In the genomic region with DNA sequence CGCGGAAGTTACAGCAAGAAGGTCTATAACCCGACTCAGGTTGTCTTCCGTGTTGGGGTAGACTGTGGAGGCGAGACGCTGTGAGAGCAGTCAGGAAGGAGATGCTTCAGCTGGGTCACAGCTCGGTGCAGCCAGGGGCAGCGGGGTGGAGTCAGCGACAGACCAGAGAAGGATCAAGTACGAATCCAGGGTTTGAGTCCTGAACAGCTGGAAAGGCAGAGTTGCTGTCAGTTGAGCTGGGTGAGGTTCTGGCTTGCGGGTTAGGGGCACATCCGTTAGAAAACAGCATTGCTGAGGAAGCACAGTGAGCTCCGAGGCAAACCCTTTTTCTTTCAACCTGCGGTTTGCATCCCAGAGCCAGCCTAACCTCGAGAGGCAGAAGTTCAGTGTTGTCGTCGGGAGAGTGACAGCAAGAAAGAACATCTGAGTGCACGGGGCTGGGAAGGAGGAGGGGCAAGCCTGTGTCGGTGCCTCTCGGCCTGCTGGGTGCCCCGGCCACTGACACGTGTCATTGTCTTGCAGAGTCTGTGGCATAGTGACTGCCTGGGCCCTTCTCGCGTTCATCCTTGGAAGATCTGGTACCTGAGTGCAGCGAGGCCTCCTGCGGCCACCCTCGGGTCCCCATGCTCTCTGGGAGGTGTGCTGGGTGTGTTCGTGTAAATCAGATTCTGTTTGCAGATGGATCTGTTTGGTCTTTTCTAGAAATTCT, we compare ENCODE assay signal across 10 cellular contexts. TPM values are rescaled to one million over a fixed set of nuclear protein-coding genes. Genes with fewer than 3 reads are reported as not detected.
A peak's percentile ranks its signal among the peaks of the same experiment; 100 is the strongest.
DNase-seq lines count a peak whose midpoint lies in the region; ATAC-seq, FAIRE-seq and TF ChIP-seq lines count a peak whose summit lies in the region.
"Had no signal": no experiment of that assay in that cellular context is flagged by ENCODE, and none has a peak within 500 bp of the region (broad histone marks: within the 10 kb centered on the region; RNA-seq: fewer than 3 reads in every experiment).

No MANE protein-coding gene starts in this region.

- peak; percentile 70 for FAIRE-seq in GM12891 (lab: Jason Lieb, UNC)

- TF ChIP-seq POLR2A in GM12891 (IDR thresholded peaks at IDR 0.05; ENCODE audit: low read depth, low read length) = no peak

- H2AFZ ChIP-seq in osteoblast (ENCODE audit: low read length) = peak overlapping the region; percentile 62

- no peak overlapping the region for H3K27ac ChIP-seq in osteoblast (ENCODE audit: low read depth, low read length)
- H3K27ac ChIP-seq: cardiac muscle cell had no signal

- peaks cover 10% of the 10 kb centered on the region for H3K4me1 Mint-ChIP-seq in activated T-cell treated with anti-CD3 and anti-CD28 coated beads, Interleukin-2, amount 50 U/mL, for 72 hours (ENCODE audit: low read depth)

- no peak overlapping the region for H3K4me2 ChIP-seq in osteoblast (ENCODE audit: insufficient read depth, low read length)

- no peaks in the 10 kb centered on the region for H3K36me3 Mint-ChIP-seq in activated T-cell treated with anti-CD3 and anti-CD28 coated beads, Interleukin-2, amount 50 U/mL, for 72 hours (ENCODE audit: insufficient read depth in 2 of 2)

- peak overlapping the region; percentile 5 for H3K27ac Mint-ChIP-seq in activated T-cell treated with anti-CD3 and anti-CD28 coated beads, Interleukin-2, amount 50 U/mL, for 72 hours
- H3K27ac Mint-ChIP-seq: nephron had no signal

- H3K36me3 ChIP-seq in osteoblast (ENCODE audit: insufficient read depth, low read length) = no peaks in the 10 kb centered on the region
- H3K36me3 ChIP-seq: cardiac muscle cell had no signal

- H3K79me2 ChIP-seq in osteoblast (ENCODE audit: insufficient read depth, low read length) = no peaks in the 10 kb centered on the region

- peak overlapping the region; percentile 72 to 77 for H3K4me3 Mint-ChIP-seq in activated T-cell treated with anti-CD3 and anti-CD28 coated beads, Interleukin-2, amount 50 U/mL, for 72 hours

- peak overlapping the region; percentile 16 for H3K4me3 ChIP-seq in osteoblast (ENCODE audit: insufficient read depth, low read length)
- H3K4me3 ChIP-seq: cardiac muscle cell had no signal

- no peaks in the 10 kb centered on the region for H3K27me3 Mint-ChIP-seq in activated T-cell treated with anti-CD3 and anti-CD28 coated beads, Interleukin-2, amount 50 U/mL, for 72 hours (ENCODE audit: low read depth)

- H4K20me1 ChIP-seq in osteoblast (ENCODE audit: insufficient read depth, low read length) = no peaks in the 10 kb centered on the region

- peak; percentile 79 to 86 for ATAC-seq in activated T-cell treated with anti-CD3 and anti-CD28 coated beads, Interleukin-2, amount 50 U/mL, for 72 hours (replicated peaks in 1 of 2)
- ATAC-seq in HG03439 (IDR thresholded peaks at IDR 0.05; ENCODE audit: unreplicated experiment) (no peak), HG03342 (IDR thresholded peaks at IDR 0.05; ENCODE audit: unreplicated experiment) (no peak)

- no peaks in the 10 kb centered on the region for H3K9me3 ChIP-seq in osteoblast (ENCODE audit: low read depth, low read length)

- no peak for TF ChIP-seq CTCF in osteoblast (IDR thresholded peaks at IDR 0.05; ENCODE audit: extremely low read depth, low read depth, low read length)

- H3K27me3 ChIP-seq in osteoblast (ENCODE audit: insufficient read depth, low read length) = peaks cover 6% of the 10 kb centered on the region
- H3K27me3 ChIP-seq: cardiac muscle cell had no signal

- no peak for DNase-seq in GM12891 (ENCODE audit: insufficient read length, low spot score)
- DNase-seq in Kasumi-1 (lab: John Stamatoyannopoulos, UW) = peak; percentile 95 to 96
- DNase-seq in activated T-cell treated with anti-CD3 and anti-CD28 coated beads, Interleukin-2, amount 50 U/mL, for 72 hours = peak; percentile 27 to 31
- DNase-seq in osteoblast (ENCODE audit: insufficient read length, low spot score, missing footprints) = no peak
- DNase-seq in NCI-H748 (lab: John Stamatoyannopoulos, UW; ENCODE audit: unreplicated experiment) = no peak
- no peak for DNase-seq in HCEC 1CT

- H3K9me3 Mint-ChIP-seq in activated T-cell treated with anti-CD3 and anti-CD28 coated beads, Interleukin-2, amount 50 U/mL, for 72 hours = no peaks in the 10 kb centered on the region

- no peaks in the 10 kb centered on the region for H3K4me1 ChIP-seq in osteoblast (ENCODE audit: insufficient read depth, low read length)

TF ChIP-seq in GM12891, 5 proteins besides CTCF, POLR2A, EP300 and RAD21:
- TF ChIP-seq SPI1 (IDR thresholded peaks at IDR 0.05; ENCODE audit: low read depth, low read length) (no peak), POU2F2 (IDR thresholded peaks at IDR 0.05; ENCODE audit: low read depth, low read length) (no peak), TAF1 (IDR thresholded peaks at IDR 0.05; ENCODE audit: low read depth, low read length) (no peak), PAX5 (IDR thresholded peaks at IDR 0.05; ENCODE audit: insufficient read depth, low read length, severe bottlenecking) (no peak), POLR2AphosphoS5 (IDR thresholded peaks at IDR 0.05; ENCODE audit: low read depth, low read length) (no peak)

RNA-seq across cellular contexts. Expression of gene PNLDC1, which starts 20.0 kb away (rescaled TPM):
- polyA plus RNA-seq in GM12891 (2012; ENCODE audit: low read depth, missing spikeins) = 0.06 TPM
- total RNA-seq in activated T-cell treated with anti-CD3 and anti-CD28 coated beads, Interleukin-2, amount 50 U/mL, for 72 hours = under 1 TPM; 0.37 to 0.62 TPM
- total RNA-seq in osteoblast = 0.29 TPM in 1 of 2 replicates, not detected in the other

RNA-seq across cellular contexts. Expression of gene MRPL18, which starts 29.8 kb away (rescaled TPM):
- polyA plus RNA-seq in GM12891 (2012; ENCODE audit: low read depth, missing spikeins) = 49.0 TPM
- 10 to 100 TPM; 58.5 to 60.5 TPM for total RNA-seq in activated T-cell treated with anti-CD3 and anti-CD28 coated beads, Interleukin-2, amount 50 U/mL, for 72 hours
- total RNA-seq in osteoblast = 47.8 and 53.9 TPM in 2 replicates

RNA-seq across cellular contexts. Expression of gene TCP1, which starts 30.7 kb away (rescaled TPM):
- 187 TPM for polyA plus RNA-seq in GM12891 (2012; ENCODE audit: low read depth, missing spikeins)
- 100 to 1,000 TPM; 267 to 291 TPM for total RNA-seq in activated T-cell treated with anti-CD3 and anti-CD28 coated beads, Interleukin-2, amount 50 U/mL, for 72 hours
- 170 and 174 TPM in 2 replicates for total RNA-seq in osteoblast

RNA-seq across cellular contexts. Expression of gene ACAT2, which starts 58.2 kb away (rescaled TPM):
- polyA plus RNA-seq in GM12891 (2012; ENCODE audit: low read depth, missing spikeins) = 66.7 TPM
- 10 to 100 TPM; 44.3 to 53.1 TPM for total RNA-seq in activated T-cell treated with anti-CD3 and anti-CD28 coated beads, Interleukin-2, amount 50 U/mL, for 72 hours
- total RNA-seq in osteoblast = 41.6 and 53.6 TPM in 2 replicates

Comparison
In these comparisons a context has a peak if more than half of its experiments do, and no peak if none do; other contexts are left out.
1. DNase-seq: peak in Kasumi-1 (2 of 2) and activated T-cell treated with anti-CD3 and anti-CD28 coated beads, Interleukin-2, amount 50 U/mL, for 72 hours (2 of 2); none in GM12891 (single experiment), osteoblast (single experiment), NCI-H748 (single experiment) and HCEC 1CT (single experiment).
2. ATAC-seq: peak in activated T-cell treated with anti-CD3 and anti-CD28 coated beads, Interleukin-2, amount 50 U/mL, for 72 hours (2 of 2); none in HG03439 (single experiment) and HG03342 (single experiment).